ENCODE assay signal across 33 cellular contexts in the genomic region with DNA sequence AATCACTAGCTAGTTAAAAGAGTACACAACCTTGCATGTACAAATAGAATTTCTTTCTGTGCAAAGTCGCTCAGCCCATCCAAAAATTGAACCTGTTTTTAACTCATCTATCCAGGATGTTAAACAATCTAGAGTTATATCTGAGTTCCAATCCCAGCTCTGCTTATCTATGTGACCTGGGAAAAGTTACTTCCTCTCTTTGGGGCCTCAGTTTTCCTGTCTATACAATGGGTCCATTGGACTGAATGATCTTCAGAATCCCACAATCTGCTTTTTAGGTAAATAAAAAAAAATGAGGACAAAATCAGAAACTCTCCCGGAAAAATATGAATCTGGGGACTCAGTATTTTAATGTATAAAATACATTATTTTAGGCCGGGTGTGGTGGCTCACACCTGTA.
"Had no signal": no experiment of that assay in that cellular context is flagged by ENCODE, and none has a peak within 500 bp of the region (broad histone marks: within the 10 kb centered on the region; RNA-seq: fewer than 3 reads in every experiment).

No MANE protein-coding gene starts in this region.

- H3K4me1 ChIP-seq: adrenal gland, ascending aorta, breast epithelium had no signal

- H3K4me3 ChIP-seq: adrenal gland, ascending aorta, body of pancreas, breast epithelium, cardiac muscle cell had no signal

- H3K27ac ChIP-seq: adrenal gland, ascending aorta, body of pancreas, brain microvascular endothelial cell, breast epithelium, cardiac muscle cell had no signal

- H3K9me3 ChIP-seq: adrenal gland, ascending aorta, body of pancreas, breast epithelium had no signal

- H3K27me3 ChIP-seq: adrenal gland, ascending aorta, body of pancreas, brain microvascular endothelial cell, breast epithelium, cardiac muscle cell had no signal

- H3K36me3 ChIP-seq: adrenal gland, ascending aorta, brain microvascular endothelial cell, breast epithelium, cardiac muscle cell had no signal

- FAIRE-seq: astrocyte, bronchial epithelial cell had no signal

- DNase-seq: activated effector memory CD4-positive, alpha-beta T cell treated with anti-CD3 and anti-CD28 coated beads, Interleukin-2, amount 50 U/mL, for 16 hours; activated effector memory CD4-positive, alpha-beta T cell treated with Interleukin-2 at 50 U/mL for 16 hours; activated gamma-delta T cell; activated gamma-delta T cell treated with Interleukin-2 at 50 U/mL for 16 hours; activated naive CD4-positive, alpha-beta T cell; activated naive CD4-positive, alpha-beta T cell treated with anti-CD3 and anti-CD28 coated beads for 36 hours; activated naive CD4-positive, alpha-beta T cell treated with anti-CD3 and anti-CD28 coated beads, Interleukin-2, amount 10 ng/mL, durations not matched to agents 7 days and 5 days; activated naive CD4-positive, alpha-beta T cell treated with anti-CD3 and anti-CD28 coated beads, Interleukin-2, amount 50 U/mL, for 16 hours; activated naive CD4-positive, alpha-beta T cell treated with Interleukin-2 at 50 U/mL for 16 hours; activated naive CD8-positive, alpha-beta T cell treated with anti-CD3 and anti-CD28 coated beads for 36 hours; activated naive CD8-positive, alpha-beta T cell treated with anti-CD3 and anti-CD28 coated beads, Interleukin-2, amount 10 ng/mL, durations not matched to agents 7 days and 5 days; activated naive CD8-positive, alpha-beta T cell treated with anti-CD3 and anti-CD28 coated beads, Interleukin-2, amount 50 U/mL, for 24 hours; activated T-cell treated with anti-CD3 and anti-CD28 coated beads, Interleukin-2, amount 50 U/mL, for 24 hours; activated T-cell treated with anti-CD3 and anti-CD28 coated beads, Interleukin-2, amount 50 U/mL, for 4 hours; activated T-cell treated with anti-CD3 and anti-CD28 coated beads, Interleukin-2, amount 50 U/mL, for 48 hours; activated T-cell treated with anti-CD3 and anti-CD28 coated beads, Interleukin-2, amount 50 U/mL, for 72 hours; adrenal gland; amniotic stem cell; amygdala; anterior cingulate cortex; aorta; body of pancreas; brain microvascular endothelial cell; caudate nucleus; central memory CD4-positive, alpha-beta T cell; cerebellar nuclear complex had no signal

- ATAC-seq: activated naive CD4-positive, alpha-beta T cell treated with anti-CD3 and anti-CD28 coated beads, Interleukin-2, amount 50 U/mL, for 72 hours; activated naive CD8-positive, alpha-beta T cell treated with anti-CD3 and anti-CD28 coated beads, Interleukin-2, amount 50 U/mL, for 24 hours; activated T-cell treated with anti-CD3 and anti-CD28 coated beads, Interleukin-2, amount 50 U/mL, for 4 hours; activated T-cell treated with anti-CD3 and anti-CD28 coated beads, Interleukin-2, amount 50 U/mL, for 72 hours; activated T-helper 17 cell treated with anti-CD3 and anti-CD28 coated beads, Interleukin-2, amount 50 U/mL, for 72 hours; body of pancreas had no signal
